ENCODE assay signal across 34 cellular contexts in the genomic region with DNA sequence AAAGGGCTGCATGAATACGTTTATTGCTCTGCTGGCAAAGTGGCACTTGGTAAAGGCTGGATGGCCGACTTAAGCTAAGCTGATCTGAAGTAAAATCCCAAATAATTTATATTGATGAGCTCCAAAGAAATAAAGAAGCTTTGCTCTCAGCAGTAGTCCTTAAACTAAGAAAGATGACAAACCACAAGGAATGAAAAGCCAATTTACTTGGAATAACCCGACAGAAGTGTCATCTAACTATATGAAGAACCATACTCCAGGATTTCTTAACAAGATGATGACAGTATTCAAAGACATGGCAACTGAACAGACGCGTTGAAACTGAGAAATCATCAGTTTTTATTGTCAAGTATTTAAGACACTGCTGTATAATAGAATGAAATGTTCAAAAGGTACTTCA.
"Had no signal": no experiment of that assay in that cellular context is flagged by ENCODE, and none has a peak within 500 bp of the region (broad histone marks: within the 10 kb centered on the region; RNA-seq: fewer than 3 reads in every experiment).

No MANE protein-coding gene starts in this region.

- ATAC-seq: activated CD4-positive, CD25-positive, alpha-beta regulatory T cell treated with anti-CD3 and anti-CD28 coated beads, Interleukin-2, amount 50 U/mL, for 24 hours; activated CD8-positive, alpha-beta memory T cell treated with anti-CD3 and anti-CD28 coated beads, Interleukin-2, amount 10 ng/mL, durations not matched to agents 7 days and 5 days; activated CD8-positive, alpha-beta T cell treated with anti-CD3 and anti-CD28 coated beads, Interleukin-2, amount 10 ng/mL, durations not matched to agents 7 days and 5 days; activated naive CD4-positive, alpha-beta T cell treated with anti-CD3 and anti-CD28 coated beads, Interleukin-2, amount 50 U/mL, for 72 hours; activated T-cell treated with anti-CD3 and anti-CD28 coated beads, Interleukin-2, amount 50 U/mL, for 72 hours; gastroesophageal sphincter; heart right ventricle; T-helper 17 cell had no signal

- H3K27ac Mint-ChIP-seq: activated B cell treated with CpG ODN at 0.5 μM for 24 hours; activated CD4-positive, alpha-beta memory T cell treated with anti-CD3 and anti-CD28 coated beads for 36 hours; activated CD8-positive, alpha-beta memory T cell treated with anti-CD3 and anti-CD28 coated beads, Interleukin-2, amount 10 ng/mL, durations not matched to agents 7 days and 5 days; activated CD8-positive, alpha-beta T cell treated with anti-CD3 and anti-CD28 coated beads, Interleukin-2, amount 10 ng/mL, durations not matched to agents 7 days and 5 days; activated naive CD4-positive, alpha-beta T cell treated with anti-CD3 and anti-CD28 coated beads, Interleukin-2, amount 10 ng/mL, durations not matched to agents 7 days and 5 days; activated naive CD4-positive, alpha-beta T cell treated with anti-CD3 and anti-CD28 coated beads, Interleukin-2, amount 50 U/mL, for 72 hours; activated naive CD8-positive, alpha-beta T cell treated with anti-CD3 and anti-CD28 coated beads, Interleukin-2, amount 10 ng/mL, durations not matched to agents 7 days and 5 days; activated T-cell treated with anti-CD3 and anti-CD28 coated beads, Interleukin-2, amount 50 U/mL, for 24 hours; activated T-cell treated with anti-CD3 and anti-CD28 coated beads, Interleukin-2, amount 50 U/mL, for 72 hours; brain; T-helper 17 cell; T-helper 2 cell treated with Interferon-gamma antibody and Interleukin-4, amounts not matched to agents 5 μg/mL and 100 μg/mL, for 36 hours had no signal

- H3K36me3 Mint-ChIP-seq: activated CD4-positive, alpha-beta memory T cell treated with anti-CD3 and anti-CD28 coated beads for 36 hours; activated naive CD4-positive, alpha-beta T cell treated with anti-CD3 and anti-CD28 coated beads, Interleukin-2, amount 10 ng/mL, durations not matched to agents 7 days and 5 days; activated naive CD4-positive, alpha-beta T cell treated with anti-CD3 and anti-CD28 coated beads, Interleukin-2, amount 50 U/mL, for 72 hours; brain had no signal

- H3K4me3 Mint-ChIP-seq: activated B cell treated with CpG ODN at 0.5 μM for 24 hours; activated CD4-positive, alpha-beta memory T cell treated with anti-CD3 and anti-CD28 coated beads for 36 hours; activated CD8-positive, alpha-beta memory T cell treated with anti-CD3 and anti-CD28 coated beads, Interleukin-2, amount 10 ng/mL, durations not matched to agents 7 days and 5 days; activated CD8-positive, alpha-beta T cell treated with anti-CD3 and anti-CD28 coated beads, Interleukin-2, amount 10 ng/mL, durations not matched to agents 7 days and 5 days; activated naive CD4-positive, alpha-beta T cell treated with anti-CD3 and anti-CD28 coated beads, Interleukin-2, amount 10 ng/mL, durations not matched to agents 7 days and 5 days; activated naive CD8-positive, alpha-beta T cell treated with anti-CD3 and anti-CD28 coated beads, Interleukin-2, amount 10 ng/mL, durations not matched to agents 7 days and 5 days; activated T-cell treated with anti-CD3 and anti-CD28 coated beads, Interleukin-2, amount 50 U/mL, for 24 hours; activated T-cell treated with anti-CD3 and anti-CD28 coated beads, Interleukin-2, amount 50 U/mL, for 72 hours; brain; T-helper 17 cell; T-helper 2 cell treated with Interferon-gamma antibody and Interleukin-4, amounts not matched to agents 5 μg/mL and 100 μg/mL, for 36 hours had no signal

- DNase-seq: activated B cell treated with CpG ODN at 0.5 μM for 24 hours; activated CD4-positive, alpha-beta memory T cell treated with anti-CD3 and anti-CD28 coated beads for 36 hours; activated CD4-positive, alpha-beta T cell treated with anti-CD3 and anti-CD28 coated beads for 48 hours; activated CD4-positive, alpha-beta T cell treated with anti-CD3 and anti-CD28 coated beads, Interleukin-2, amount 50 U/mL, for 1 hour; activated CD8-positive, alpha-beta memory T cell treated with anti-CD3 and anti-CD28 coated beads, Interleukin-2, amount 10 ng/mL, durations not matched to agents 7 days and 5 days; activated CD8-positive, alpha-beta memory T cell treated with anti-CD3 and anti-CD28 coated beads, Interleukin-2, amount 50 U/mL, for 4 hours; activated CD8-positive, alpha-beta T cell treated with anti-CD3 and anti-CD28 coated beads, Interleukin-2, amount 10 ng/mL, durations not matched to agents 7 days and 5 days; activated gamma-delta T cell; activated naive CD4-positive, alpha-beta T cell; activated naive CD4-positive, alpha-beta T cell treated with anti-CD3 and anti-CD28 coated beads, Interleukin-2, amount 10 ng/mL, durations not matched to agents 7 days and 5 days; activated naive CD8-positive, alpha-beta T cell treated with anti-CD3 and anti-CD28 coated beads, Interleukin-2, amount 10 ng/mL, durations not matched to agents 7 days and 5 days; activated T-cell treated with anti-CD3 and anti-CD28 coated beads, Interleukin-2, amount 50 U/mL, for 24 hours; activated T-cell treated with anti-CD3 and anti-CD28 coated beads, Interleukin-2, amount 50 U/mL, for 72 hours; central memory CD4-positive, alpha-beta T cell; cerebellar nuclear complex; colonic mucosa; effector CD8-positive, alpha-beta T cell; esophagus squamous epithelium; foreskin melanocyte; heart right ventricle; T-helper 17 cell; T1000; WERI-Rb-1 had no signal

- H3K36me3 ChIP-seq: ascending aorta, breast epithelium, cardiac muscle cell, colonic mucosa, esophagus squamous epithelium, gastroesophageal sphincter, heart right ventricle, WERI-Rb-1 had no signal

- H3K4me1 Mint-ChIP-seq: activated B cell treated with CpG ODN at 0.5 μM for 24 hours, brain had no signal

- H3K9me3 ChIP-seq: ascending aorta, breast epithelium, colonic mucosa, esophagus squamous epithelium, gastroesophageal sphincter had no signal

- FAIRE-seq: endometrium, endothelial cell of umbilical vein had no signal

- H3K27ac ChIP-seq: ascending aorta, breast epithelium, cardiac muscle cell, colonic mucosa, epithelial cell of prostate, esophagus squamous epithelium, gastroesophageal sphincter, heart right ventricle, WERI-Rb-1 had no signal

- H3K4me3 ChIP-seq: ascending aorta, breast epithelium, cardiac muscle cell, colonic mucosa, esophagus squamous epithelium, gastroesophageal sphincter, heart right ventricle had no signal

- H3K4me1 ChIP-seq: ascending aorta, breast epithelium, colonic mucosa, gastroesophageal sphincter had no signal

- H3K9me3 Mint-ChIP-seq: activated B cell treated with CpG ODN at 0.5 μM for 24 hours; activated CD4-positive, alpha-beta memory T cell treated with anti-CD3 and anti-CD28 coated beads for 36 hours; activated naive CD4-positive, alpha-beta T cell treated with anti-CD3 and anti-CD28 coated beads, Interleukin-2, amount 10 ng/mL, durations not matched to agents 7 days and 5 days; activated T-cell treated with anti-CD3 and anti-CD28 coated beads, Interleukin-2, amount 50 U/mL, for 24 hours; T-helper 2 cell treated with Interferon-gamma antibody and Interleukin-4, amounts not matched to agents 5 μg/mL and 100 μg/mL, for 36 hours had no signal

- H3K27me3 Mint-ChIP-seq: activated naive CD4-positive, alpha-beta T cell treated with anti-CD3 and anti-CD28 coated beads, Interleukin-2, amount 10 ng/mL, durations not matched to agents 7 days and 5 days had no signal

- H3K27me3 ChIP-seq: ascending aorta, breast epithelium, cardiac muscle cell, colonic mucosa, esophagus squamous epithelium, gastroesophageal sphincter, heart right ventricle had no signal
